ENCODE assay signal across 18 cellular contexts in the genomic region with DNA sequence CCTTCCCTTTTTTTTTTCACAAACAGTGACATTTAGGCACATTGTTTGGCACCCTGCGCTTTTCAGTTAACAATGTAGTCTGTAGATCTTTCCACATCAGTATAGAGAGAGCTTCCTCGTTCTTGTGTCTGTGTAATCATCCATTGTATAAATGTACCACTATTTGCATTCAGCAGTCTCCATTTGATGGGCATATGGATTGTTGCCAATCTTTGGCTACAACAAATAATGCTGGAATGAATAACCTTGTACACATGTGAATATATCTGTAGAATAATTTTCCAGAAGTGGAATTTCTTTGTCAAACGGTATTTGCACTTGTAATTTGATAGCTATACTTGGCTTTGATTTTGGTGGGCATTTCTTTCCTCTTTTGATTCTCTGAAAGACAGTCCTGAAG. TPM values are rescaled to one million over a fixed set of nuclear protein-coding genes. Genes with fewer than 3 reads are reported as not detected.
A peak's percentile ranks its signal among the peaks of the same experiment; 100 is the strongest.
DNase-seq lines count a peak whose midpoint lies in the region; ATAC-seq and TF ChIP-seq lines count a peak whose summit lies in the region.
"Had no signal": no experiment of that assay in that cellular context is flagged by ENCODE, and none has a peak within 500 bp of the region (broad histone marks: within the 10 kb centered on the region; RNA-seq: fewer than 3 reads in every experiment).

No MANE protein-coding gene starts in this region.

- H3K27me3 Mint-ChIP-seq in Calu3 (ENCODE audit: unreplicated experiment) (no peaks in the 10 kb centered on the region), endothelial cell (ENCODE audit: unreplicated experiment) (no peaks in the 10 kb centered on the region), T-cell (peaks cover 0 to 3% of the 10 kb centered on the region in 2 donors)

- peak overlapping the region; percentile 1 for H3K27ac Mint-ChIP-seq in Calu3 (ENCODE audit: unreplicated experiment)
- no peak overlapping the region for H3K27ac Mint-ChIP-seq in endothelial cell (ENCODE audit: unreplicated experiment)
- no peak overlapping the region for H3K27ac Mint-ChIP-seq in T-cell
- H3K27ac Mint-ChIP-seq: T-helper 1 cell treated with Interleukin-12 subunit alpha and Interleukin-12 subunit beta and Interleukin-4 antibody, amounts not matched to agents 30 μg/mL and 1 μg/mL, for 36 hours had no signal

- H3K9me3 Mint-ChIP-seq in Calu3 (ENCODE audit: low read depth, unreplicated experiment) (no peaks in the 10 kb centered on the region), endothelial cell (ENCODE audit: unreplicated experiment) (no peaks in the 10 kb centered on the region), T-cell (no peaks in the 10 kb centered on the region)
- H3K9me3 Mint-ChIP-seq: T-helper 1 cell treated with Interleukin-12 subunit alpha and Interleukin-12 subunit beta and Interleukin-4 antibody, amounts not matched to agents 30 μg/mL and 1 μg/mL, for 36 hours had no signal

- ATAC-seq in T-cell (replicated peaks in 1 of 4), result no peak

- POLR2A ChIA-PET in T-cell (lab: Charles Lee), result no interaction called here

- intact Hi-C loops in Calu3 (cut with micrococcal nuclease; ENCODE audit: unreplicated experiment), result no loop called here

- H3K4me1 Mint-ChIP-seq in Calu3 (ENCODE audit: low read depth, unreplicated experiment) (peaks cover 14% of the 10 kb centered on the region), endothelial cell (ENCODE audit: unreplicated experiment) (peaks cover 10% of the 10 kb centered on the region), T-cell (peaks cover 0 to 18% (median 9%) of the 10 kb centered on the region in 3 donors)

- DNase-seq in Calu3 (no peak), DMS153 treated with DMSO at 0.1 percent for 48 hours (lab: John Stamatoyannopoulos, UW; ENCODE audit: unreplicated experiment) (peak; percentile 52), NCI-H69 (lab: John Stamatoyannopoulos, UW) (peak; percentile 8), endothelial cell (ENCODE audit: low spot score) (no peak), RKO (ENCODE audit: low spot score) (no peak), T-cell (no peak)
- no peak for DNase-seq in stimulated activated CD4-positive, alpha-beta T cell treated with anti-CD3 and anti-CD28 coated beads, Interleukin-12 subunit alpha, Interleukin-12 subunit beta, amount 100 ng/mL, for 4 hours
- DNase-seq: ACHN, DND-41, KG1, NCI-H1694, PC-9, SJCRH30 had no signal

- no TSS peak for BruUV-seq in Calu3 (replicated peaks; lab: Mats Ljungman, UMichigan)

- TF ChIP-seq CTCF in Calu3 (IDR thresholded peaks at IDR 0.05; ENCODE audit: unreplicated experiment) (no peak), endothelial cell (IDR thresholded peaks at IDR 0.05; ENCODE audit: unreplicated experiment) (no peak)

- CTCF ChIA-PET in Calu3 (lab: Charles Lee), result no interaction called here
- CTCF ChIA-PET in T-cell (lab: Charles Lee), result interaction anchor here in 1 of 2 donors (0.5 kb wide), 1 partner anchor 16 kb away, joined by 3 read pairs; no protein-coding TSS in a partner anchor

- H3K36me3 Mint-ChIP-seq in Calu3 (ENCODE audit: insufficient read depth, unreplicated experiment), result peaks cover 44% of the 10 kb centered on the region
- H3K36me3 Mint-ChIP-seq in endothelial cell (ENCODE audit: low read depth, unreplicated experiment), result peaks cover 86% of the 10 kb centered on the region
- H3K36me3 Mint-ChIP-seq in T-cell, result peaks cover 16% of the 10 kb centered on the region

- H3K4me3 Mint-ChIP-seq in Calu3 (ENCODE audit: low read depth, unreplicated experiment) (no peak overlapping the region), endothelial cell (ENCODE audit: unreplicated experiment) (peak overlapping the region; percentile 49), T-cell (no peak overlapping the region)
- H3K4me3 Mint-ChIP-seq: T-helper 1 cell treated with Interleukin-12 subunit alpha and Interleukin-12 subunit beta and Interleukin-4 antibody, amounts not matched to agents 30 μg/mL and 1 μg/mL, for 36 hours had no signal

RNA-seq across cellular contexts. Expression of gene MPEG1, which starts 17.1 kb away (rescaled TPM):
- total RNA-seq in Calu3 (2022) (not detected in 2 replicates), endothelial cell (ENCODE audit: unreplicated experiment) (not detected), T-cell (1 to 10 TPM in 4 of 5 donors, under 1 TPM in 1; 0.93 to 3.0 (median 1.4) TPM)
- total RNA-seq: G401, H4, HT-29, NCI-H460, PC-9, SJCRH30 had no signal

RNA-seq across cellular contexts. Expression of gene DTX4, which starts 23.7 kb away (rescaled TPM):
- total RNA-seq in Calu3 (2022) (56.7 and 65.8 TPM in 2 replicates), endothelial cell (ENCODE audit: unreplicated experiment) (29.4 TPM), T-cell (1 to 10 TPM in 4 of 5 donors, under 1 TPM in 1; 0.70 to 3.7 (median 2.1) TPM)

RNA-seq across cellular contexts. Expression of gene FAM111A, which starts 52.9 kb away (rescaled TPM):
- total RNA-seq in Calu3 (2022) (87.9 and 91.6 TPM in 2 replicates), endothelial cell (ENCODE audit: unreplicated experiment) (30.8 TPM), T-cell (10 to 100 TPM; 75.9 to 90.2 (median 78.9) TPM)

Comparison
In these comparisons a context has a peak if more than half of its experiments do, and no peak if none do; other contexts are left out.
1. DNase-seq: peak in DMS153 treated with DMSO at 0.1 percent for 48 hours (single experiment) and NCI-H69 (single experiment); none in Calu3 (single experiment), endothelial cell (single experiment), RKO (single experiment), stimulated activated CD4-positive, alpha-beta T cell treated with anti-CD3 and anti-CD28 coated beads, Interleukin-12 subunit alpha, Interleukin-12 subunit beta, amount 100 ng/mL, for 4 hours (single experiment) and T-cell (0 of 34).